ENCODE assay signal across 17 cellular contexts in genomic region chr22:37344735-37345462, GRCh38.
DNase-seq lines count a peak whose midpoint lies in the region; ATAC-seq, FAIRE-seq and TF ChIP-seq lines count a peak whose summit lies in the region.
"Had no signal": no experiment of that assay in that cellular context is flagged by ENCODE, and none has a peak within 500 bp of the region (broad histone marks: within the 10 kb centered on the region; RNA-seq: fewer than 3 reads in every experiment).

No MANE protein-coding gene starts in this region.

- DNase-seq in activated CD8-positive, alpha-beta memory T cell treated with anti-CD3 and anti-CD28 coated beads, Interleukin-2, amount 10 ng/mL, durations not matched to agents 7 days and 5 days: no peak
- no peak for DNase-seq in activated CD8-positive, alpha-beta memory T cell treated with anti-CD3 and anti-CD28 coated beads for 24 hours
- DNase-seq in astrocyte (ENCODE audit: low read depth) (no peak), DMS 273 (lab: John Stamatoyannopoulos, UW; ENCODE audit: unreplicated experiment) (no peak)
- DNase-seq in activated CD4-positive, alpha-beta T cell treated with anti-CD3 and anti-CD28 coated beads for 1 hour: no peak
- DNase-seq: 8988T; CD4-positive, alpha-beta memory T cell; DMS53; Karpas-422; NCI-H1436; NCI-H1930 had no signal

- H3K9me3 Mint-ChIP-seq in activated CD8-positive, alpha-beta memory T cell treated with anti-CD3 and anti-CD28 coated beads, Interleukin-2, amount 10 ng/mL, durations not matched to agents 7 days and 5 days (ENCODE audit: low read depth): no peaks in the 10 kb centered on the region
- H3K9me3 Mint-ChIP-seq in astrocyte (ENCODE audit: unreplicated experiment) (no peaks in the 10 kb centered on the region), nephron (no peaks in the 10 kb centered on the region)
- H3K9me3 Mint-ChIP-seq: HFFc6 had no signal

- TF ChIP-seq CTCF in astrocyte (IDR thresholded peaks at IDR 0.05; ENCODE audit: insufficient read depth, low read depth, low read length): no peak
- TF ChIP-seq CTCF in nephron (IDR thresholded peaks at IDR 0.05; ENCODE audit: unreplicated experiment in 3 of 3): no peak

- no peak overlapping the region for H2AFZ ChIP-seq in astrocyte (ENCODE audit: low read depth, low read length)

- no peak overlapping the region for H3K4me3 Mint-ChIP-seq in activated CD8-positive, alpha-beta memory T cell treated with anti-CD3 and anti-CD28 coated beads, Interleukin-2, amount 10 ng/mL, durations not matched to agents 7 days and 5 days
- H3K4me3 Mint-ChIP-seq in astrocyte (ENCODE audit: unreplicated experiment): no peak overlapping the region
- no peak overlapping the region for H3K4me3 Mint-ChIP-seq in nephron
- H3K4me3 Mint-ChIP-seq: CD4-positive, alpha-beta memory T cell; HFFc6 had no signal

- no peak for FAIRE-seq in astrocyte (lab: Jason Lieb, UNC)
- FAIRE-seq: GM12878 had no signal

- no peaks in the 10 kb centered on the region for H3K36me3 Mint-ChIP-seq in activated CD8-positive, alpha-beta memory T cell treated with anti-CD3 and anti-CD28 coated beads, Interleukin-2, amount 10 ng/mL, durations not matched to agents 7 days and 5 days
- H3K36me3 Mint-ChIP-seq in astrocyte (ENCODE audit: low read depth, unreplicated experiment) (no peaks in the 10 kb centered on the region), nephron (ENCODE audit: low read depth) (no peaks in the 10 kb centered on the region)
- H3K36me3 Mint-ChIP-seq: CD4-positive, alpha-beta memory T cell had no signal

- H3K27ac Mint-ChIP-seq in activated CD8-positive, alpha-beta memory T cell treated with anti-CD3 and anti-CD28 coated beads, Interleukin-2, amount 10 ng/mL, durations not matched to agents 7 days and 5 days: no peak overlapping the region
- peak overlapping the region; percentile 34 for H3K27ac Mint-ChIP-seq in astrocyte (ENCODE audit: unreplicated experiment)
- peak overlapping the region in 2 of 3 experiments; percentile 23 to 84 for H3K27ac Mint-ChIP-seq in nephron

- H3K27me3 Mint-ChIP-seq in activated CD8-positive, alpha-beta memory T cell treated with anti-CD3 and anti-CD28 coated beads, Interleukin-2, amount 10 ng/mL, durations not matched to agents 7 days and 5 days: peaks cover 11% of the 10 kb centered on the region
- H3K27me3 Mint-ChIP-seq in astrocyte (ENCODE audit: low read depth, unreplicated experiment) (peaks cover 61% of the 10 kb centered on the region), nephron (ENCODE audit: low read depth) (peaks cover 34% of the 10 kb centered on the region)

- H4K20me1 ChIP-seq in astrocyte (ENCODE audit: insufficient read depth, low read length): no peaks in the 10 kb centered on the region

- H3K27me3 ChIP-seq in astrocyte (ENCODE audit: insufficient read depth, low read length): peaks cover 13% of the 10 kb centered on the region
- H3K27me3 ChIP-seq: SJSA1 had no signal

- H3K9me3 ChIP-seq in astrocyte (ENCODE audit: insufficient read depth, low read depth, low read length): no peaks in the 10 kb centered on the region
- H3K9me3 ChIP-seq: SJSA1 had no signal

- CTCF ChIA-PET in activated CD8-positive, alpha-beta memory T cell treated with anti-CD3 and anti-CD28 coated beads, Interleukin-2, amount 10 ng/mL, durations not matched to agents 7 days and 5 days (lab: Charles Lee): no interaction called here

- peaks cover 10% of the 10 kb centered on the region for H3K4me1 ChIP-seq in astrocyte (ENCODE audit: insufficient read depth, low read length)

- no peaks in the 10 kb centered on the region for H3K36me3 ChIP-seq in astrocyte (ENCODE audit: insufficient read depth, low read length)
- H3K36me3 ChIP-seq: SJSA1 had no signal

- no peak overlapping the region for H3K4me2 ChIP-seq in astrocyte (ENCODE audit: low read length)

- peak; percentile 23 for ATAC-seq in activated CD8-positive, alpha-beta memory T cell treated with anti-CD3 and anti-CD28 coated beads, Interleukin-2, amount 10 ng/mL, durations not matched to agents 7 days and 5 days
- ATAC-seq in GM21529 (IDR thresholded peaks at IDR 0.05; ENCODE audit: unreplicated experiment) (no peak), GM21825 (IDR thresholded peaks at IDR 0.05; ENCODE audit: unreplicated experiment) (no peak)
- ATAC-seq: GM12878 had no signal

- H3K4me1 Mint-ChIP-seq in activated CD8-positive, alpha-beta memory T cell treated with anti-CD3 and anti-CD28 coated beads, Interleukin-2, amount 10 ng/mL, durations not matched to agents 7 days and 5 days: no peaks in the 10 kb centered on the region
- no peaks in the 10 kb centered on the region for H3K4me1 Mint-ChIP-seq in astrocyte (ENCODE audit: low read depth, unreplicated experiment)
- H3K4me1 Mint-ChIP-seq in nephron: peaks cover 36% of the 10 kb centered on the region

- no peak overlapping the region for H3K9ac ChIP-seq in astrocyte (ENCODE audit: low read length)

- H3K4me3 ChIP-seq in astrocyte (ENCODE audit: insufficient read depth, low read depth, low read length): no peak overlapping the region
- H3K4me3 ChIP-seq: GM12878, SJSA1 had no signal

- H3K79me2 ChIP-seq in astrocyte (ENCODE audit: insufficient read depth, low read length): no peaks in the 10 kb centered on the region

- H3K27ac ChIP-seq in astrocyte (ENCODE audit: low read depth, low read length): no peak overlapping the region
- H3K27ac ChIP-seq: SJSA1 had no signal
